8 cellular contexts compared by ENCODE assay signal in genomic region chr1:154567386-154568164, GRCh38. TPM values are rescaled to one million over a fixed set of nuclear protein-coding genes. Genes with fewer than 3 reads are reported as not detected.
DNase-seq lines count a peak whose midpoint lies in the region; ATAC-seq and TF ChIP-seq lines count a peak whose summit lies in the region.

A gene with protein sequence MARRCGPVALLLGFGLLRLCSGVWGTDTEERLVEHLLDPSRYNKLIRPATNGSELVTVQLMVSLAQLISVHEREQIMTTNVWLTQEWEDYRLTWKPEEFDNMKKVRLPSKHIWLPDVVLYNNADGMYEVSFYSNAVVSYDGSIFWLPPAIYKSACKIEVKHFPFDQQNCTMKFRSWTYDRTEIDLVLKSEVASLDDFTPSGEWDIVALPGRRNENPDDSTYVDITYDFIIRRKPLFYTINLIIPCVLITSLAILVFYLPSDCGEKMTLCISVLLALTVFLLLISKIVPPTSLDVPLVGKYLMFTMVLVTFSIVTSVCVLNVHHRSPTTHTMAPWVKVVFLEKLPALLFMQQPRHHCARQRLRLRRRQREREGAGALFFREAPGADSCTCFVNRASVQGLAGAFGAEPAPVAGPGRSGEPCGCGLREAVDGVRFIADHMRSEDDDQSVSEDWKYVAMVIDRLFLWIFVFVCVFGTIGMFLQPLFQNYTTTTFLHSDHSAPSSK (plus strand): TSS chr1:154567778. CDS start chr1:154568045, 267 bp downstream.

- intact Hi-C loops in Panc1 (cut with micrococcal nuclease; ENCODE audit: unreplicated experiment): loop anchor here (10.0 kb wide), 3 partner anchors 187 to 387 kb away; partner anchors contain the start of gene PBXIP1

- H3K36me3 ChIP-seq in Panc1 (ENCODE audit: control insufficient read depth, insufficient read depth, low read length): no peaks in the 10 kb centered on the region
- H3K36me3 ChIP-seq in gastroesophageal sphincter: no peaks in the 10 kb centered on the region

- CTCF ChIA-PET in Panc1 (lab: Charles Lee): interaction anchor here (1.0 kb wide), 1 partner anchor 8 kb away, joined by 3 read pairs; no protein-coding TSS in a partner anchor

- no peaks in the 10 kb centered on the region for H3K9me3 ChIP-seq in Panc1 (ENCODE audit: control insufficient read depth, insufficient read depth, low read depth, low read length)
- no peaks in the 10 kb centered on the region for H3K9me3 ChIP-seq in gastroesophageal sphincter

- ATAC-seq in Panc1 (peak; percentile 86), gastroesophageal sphincter (peak; percentile 90), omental fat pad (ENCODE audit: low FRiP score) (peak; percentile 88), GM21515 (IDR thresholded peaks at IDR 0.05; ENCODE audit: unreplicated experiment) (no peak)

- 3% methylated on average over 12 to 14 of the region's 53 CpGs for WGBS in gastroesophageal sphincter (ENCODE audit: low coverage in 1 of 2), 2 donors

- TF ChIP-seq EP300 in gastroesophageal sphincter (IDR thresholded peaks at IDR 0.05): no peak

- H3K4me3 ChIP-seq in Panc1 (ENCODE audit: low read depth in 2 of 2, low read length in 2 of 2) (peak within 1 kb of the TSS; percentile 10 to 28; a peak in 3 of 4 replicates), gastroesophageal sphincter (peak within 1 kb of the TSS in 1 of 2 donors; percentile 20)

- DNase-seq in D341Med (ENCODE audit: low spot score) (peak; percentile 96), HuH-7 (ENCODE audit: low spot score) (peak; percentile 89), Panc1 (ENCODE audit: low read depth, low spot score) (no peak), omental fat pad (ENCODE audit: low spot score) (no peak)
- DNase-seq in activated T-helper 9 cell treated with anti-CD3 and anti-CD28 coated beads, Interleukin-2, amount 50 U/mL, for 16 hours (ENCODE audit: low read depth): peak; percentile 52

- H3K27ac ChIP-seq in Panc1 (ENCODE audit: low read length) (no peak within 1 kb of the TSS), gastroesophageal sphincter (no peak within 1 kb of the TSS), temporal lobe (ENCODE audit: low read depth, low read length) (no peak within 1 kb of the TSS)

- BruUV-seq in Panc1 (replicated peaks; lab: Mats Ljungman, UMichigan): no TSS peak

- peaks cover 19% of the 10 kb centered on the region for H3K27me3 ChIP-seq in Panc1 (ENCODE audit: control insufficient read depth, insufficient read depth, low read length)
- H3K27me3 ChIP-seq in gastroesophageal sphincter: peaks cover 48% of the 10 kb centered on the region

- no peak for TF ChIP-seq CTCF in Panc1 (IDR thresholded peaks at IDR 0.05)
- peak in 2 of 4 experiments; percentile 16 to 24 for TF ChIP-seq CTCF in gastroesophageal sphincter (IDR thresholded peaks at IDR 0.05)
- TF ChIP-seq CTCF in omental fat pad (IDR thresholded peaks at IDR 0.05): no peak

- H3K4me1 ChIP-seq in Panc1 (ENCODE audit: control insufficient read depth, insufficient read depth, low read length): no peaks in the 10 kb centered on the region
- H3K4me1 ChIP-seq in gastroesophageal sphincter: peaks cover 0 to 13% (median 6%) of the 10 kb centered on the region in 3 donors

- POLR2A ChIA-PET in Panc1 (lab: Charles Lee): interaction anchor here (0.6 kb wide), 1 partner anchor 627 kb away, joined by 4 read pairs; no protein-coding TSS in a partner anchor

- TF ChIP-seq POLR2A in gastroesophageal sphincter (IDR thresholded peaks at IDR 0.05): no peak

- in situ Hi-C loops in Panc1 (cut with HindIII; ENCODE audit: low pct_unique_long_range_greater_than_20kb, low sequenced_read_pairs): no loop called here

RNA-seq across cellular contexts. Expression of the gene that starts here (rescaled TPM):
- 0.21 TPM for total RNA-seq in Panc1 (2021; ENCODE audit: unreplicated experiment)
- 0.56 TPM for polyA plus RNA-seq in Panc1 (2012; ENCODE audit: insufficient read length)
- total RNA-seq in gastroesophageal sphincter: under 1 TPM in 3 of 4 donors, not detected in 1; 0.08 to 0.45 (median 0.13) TPM
- under 1 TPM in 3 of 4 donors, not detected in 1; 0.09 to 0.50 (median 0.12) TPM for total RNA-seq in omental fat pad
- total RNA-seq in temporal lobe: 22.4 TPM

Comparison
In these comparisons a context has a peak if more than half of its experiments do, and no peak if none do; other contexts are left out.
1. RNA of the gene that starts here (total RNA-seq): 22.4 TPM in temporal lobe (single experiment); 0.21 TPM in Panc1 (single experiment), 0.08 to 0.45 TPM in gastroesophageal sphincter and 0.09 to 0.50 TPM in omental fat pad; every median in the first group is over 10 times any median in the second.
2. Peak in ATAC-seq and H3K4me3 ChIP-seq in Panc1; RNA of the gene not detected or under 1 TPM.
3. Peak in ATAC-seq in gastroesophageal sphincter; RNA of the gene not detected or under 1 TPM.
4. Peak in ATAC-seq in omental fat pad; RNA of the gene not detected or under 1 TPM.
5. DNase-seq: peak in D341Med (single experiment), HuH-7 (single experiment) and activated T-helper 9 cell treated with anti-CD3 and anti-CD28 coated beads, Interleukin-2, amount 50 U/mL, for 16 hours (single experiment); none in Panc1 (single experiment) and omental fat pad (single experiment).